In the genomic region with DNA sequence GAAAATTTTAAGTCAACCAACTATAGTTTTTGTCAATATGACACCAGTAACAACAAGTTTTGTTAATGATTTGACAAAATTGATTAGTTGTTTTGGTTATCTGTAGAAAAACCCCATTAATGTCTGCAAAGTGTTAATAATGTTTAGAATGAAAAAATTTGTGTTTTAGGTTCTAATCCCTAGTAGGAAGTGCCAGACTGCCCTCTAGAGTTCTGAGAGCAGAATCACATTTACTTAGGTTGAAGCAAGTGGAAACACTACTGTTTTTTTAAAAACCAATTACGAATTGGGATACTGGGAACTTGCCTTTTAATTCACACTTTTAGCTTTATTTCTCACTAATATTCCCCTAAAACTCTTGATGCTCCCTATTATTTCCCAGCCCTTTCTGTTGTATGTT, we compare ENCODE assay signal across 10 cellular contexts.
DNase-seq lines count a peak whose midpoint lies in the region; ATAC-seq and TF ChIP-seq lines count a peak whose summit lies in the region.
"Had no signal": no experiment of that assay in that cellular context is flagged by ENCODE, and none has a peak within 500 bp of the region (broad histone marks: within the 10 kb centered on the region; RNA-seq: fewer than 3 reads in every experiment).

No MANE protein-coding gene starts in this region.

- no peak for ATAC-seq in GM19395 (IDR thresholded peaks at IDR 0.05; ENCODE audit: unreplicated experiment)

- H3K27me3 ChIP-seq in H7 (ENCODE audit: control insufficient read depth, insufficient read depth, low read length): no peaks in the 10 kb centered on the region
- no peaks in the 10 kb centered on the region for H3K27me3 ChIP-seq in effector memory CD4-positive, alpha-beta T cell (replicated peaks; ENCODE audit: control insufficient read depth, insufficient read depth, low read length, poor library complexity, severe bottlenecking)
- H3K27me3 ChIP-seq: cardiac muscle cell, tibial nerve had no signal

- no peak overlapping the region for H3K27ac ChIP-seq in effector memory CD4-positive, alpha-beta T cell (ENCODE audit: insufficient read depth, low read length, poor library complexity, severe bottlenecking)
- H3K27ac ChIP-seq: cardiac muscle cell, tibial nerve had no signal

- peak; percentile 1 for DNase-seq in CD1c-positive myeloid dendritic cell (ENCODE audit: extremely low spot score)
- DNase-seq in H7: peak; percentile 4
- DNase-seq in OCI-M2 (lab: John Stamatoyannopoulos, UW; ENCODE audit: unreplicated experiment): peak; percentile 2
- peak; percentile 44 for DNase-seq in inferior parietal cortex (ENCODE audit: extremely low spot score)
- no peak for DNase-seq in lower leg skin (ENCODE audit: low spot score in 2 of 2)
- DNase-seq in mucosa of gallbladder (ENCODE audit: low spot score): no peak
- no peak for DNase-seq in effector memory CD4-positive, alpha-beta T cell

- H3K4me3 ChIP-seq in H7 (ENCODE audit: insufficient read depth, low read depth, low read length): no peak overlapping the region
- H3K4me3 ChIP-seq in lower leg skin (ENCODE audit: low read depth, poor library complexity, severe bottlenecking): no peak overlapping the region
- H3K4me3 ChIP-seq in effector memory CD4-positive, alpha-beta T cell (ENCODE audit: insufficient read depth, low read depth, low read length, poor library complexity, severe bottlenecking): no peak overlapping the region
- H3K4me3 ChIP-seq: cardiac muscle cell, tibial nerve had no signal

- H3K9me3 ChIP-seq in effector memory CD4-positive, alpha-beta T cell (ENCODE audit: control insufficient read depth, low read length): no peaks in the 10 kb centered on the region
- H3K9me3 ChIP-seq: tibial nerve had no signal

- no peak for TF ChIP-seq POLR2A in lower leg skin (IDR thresholded peaks at IDR 0.05)

- H3K36me3 ChIP-seq in H7 (replicated peaks; ENCODE audit: control insufficient read depth, insufficient read depth, low read length): no peaks in the 10 kb centered on the region
- no peaks in the 10 kb centered on the region for H3K36me3 ChIP-seq in effector memory CD4-positive, alpha-beta T cell (ENCODE audit: control insufficient read depth, insufficient read depth, low read length)
- H3K36me3 ChIP-seq: cardiac muscle cell, tibial nerve had no signal

- intact Hi-C loops in lower leg skin (cut with DNase I; ENCODE audit: low total_unique reads): no loop called here

- TF ChIP-seq CTCF in lower leg skin (IDR thresholded peaks at IDR 0.05): no peak

- 0 to 16% methylated on average over 1 of the region's 1 CpG for WGBS in lower leg skin, 2 donors

- no peaks in the 10 kb centered on the region for H3K4me1 ChIP-seq in effector memory CD4-positive, alpha-beta T cell (ENCODE audit: control insufficient read depth, insufficient read depth, low read length, poor library complexity, severe bottlenecking)
- H3K4me1 ChIP-seq: tibial nerve had no signal

Comparison
In these comparisons a context has a peak if more than half of its experiments do, and no peak if none do; other contexts are left out.
1. DNase-seq: peak in CD1c-positive myeloid dendritic cell (single experiment), H7 (single experiment), OCI-M2 (single experiment) and inferior parietal cortex (single experiment); none in lower leg skin (0 of 2), mucosa of gallbladder (single experiment) and effector memory CD4-positive, alpha-beta T cell (0 of 3).